Comparison of ENCODE assay signal across 8 cellular contexts in genomic region chr1:204411451-204412245, GRCh38.
A peak's percentile ranks its signal among the peaks of the same experiment; 100 is the strongest.
DNase-seq lines count a peak whose midpoint lies in the region; ATAC-seq and TF ChIP-seq lines count a peak whose summit lies in the region.

Gene PPP1R15B, minus strand, starts transcription at chr1:204411817. Its CDS starts 406 bp downstream, at chr1:204411411.

- DNase-seq in AG09309 (ENCODE audit: low read depth) = peak; percentile 97
- peak; percentile 99 for DNase-seq in NCI-H446 treated with DMSO at 0.1 percent for 48 hours (lab: John Stamatoyannopoulos, UW)
- DNase-seq in cerebellar cortex (ENCODE audit: low spot score) = peak; percentile 97
- DNase-seq in islet precursor cell = peak; percentile 100
- DNase-seq in stimulated activated CD4-positive, alpha-beta T cell treated with anti-CD3 and anti-CD28 coated beads, Interleukin-12 subunit alpha, Interleukin-12 subunit beta, amount 100 ng/mL, for 48 hours (ENCODE audit: low read depth in 2 of 3, low spot score in 1 of 3) = peak; percentile 94 to 96 (median 94)

- H3K4me3 ChIP-seq in AG09309 (ENCODE audit: control insufficient read depth, low read depth, low read length) = peak within 1 kb of the TSS; percentile 72

- TF ChIP-seq CTCF in AG09309 (IDR thresholded peaks at IDR 0.05; ENCODE audit: control insufficient read depth, insufficient read depth, low read depth, low read length, missing control alignments) = no peak

- ATAC-seq in GM19025 (IDR thresholded peaks at IDR 0.05; ENCODE audit: low read depth, unreplicated experiment) = peak; percentile 84
- ATAC-seq in HG03342 (IDR thresholded peaks at IDR 0.05; ENCODE audit: unreplicated experiment) = peak; percentile 90
- peak; percentile 90 to 95 for ATAC-seq in activated CD4-positive, CD25-positive, alpha-beta regulatory T cell treated with anti-CD3 and anti-CD28 coated beads, Interleukin-2, amount 50 U/mL, for 24 hours

Comparison
In these comparisons a context has a peak if more than half of its experiments do, and no peak if none do; other contexts are left out.
1. Peak in every context shown above with its lines: DNase-seq, ATAC-seq and H3K4me3 ChIP-seq.